22 cellular contexts compared by ENCODE assay signal in genomic region chr2:127713562-127713961, GRCh38. TPM values are rescaled to one million over a fixed set of nuclear protein-coding genes. Genes with fewer than 3 reads are reported as not detected.
"Had no signal": no experiment of that assay in that cellular context is flagged by ENCODE, and none has a peak within 500 bp of the region (broad histone marks: within the 10 kb centered on the region; RNA-seq: fewer than 3 reads in every experiment).

No MANE protein-coding gene starts in this region.

- FAIRE-seq: colon, endothelial cell of umbilical vein, frontal cortex, keratinocyte had no signal

- H3K4me1 ChIP-seq: parathyroid adenoma, prostate gland, transverse colon, vagina had no signal

- H3K9me3 Mint-ChIP-seq: mesothelial cell of epicardium; naive B cell; natural killer cell treated with Interleukin-12 subunit alpha and Interleukin-12 subunit beta and Interleukin-15 and Interleukin-18, amount 100 ng/mL, for 72 hours; neural crest cell; stimulated activated naive CD8-positive, alpha-beta T cell treated with anti-CD3 and anti-CD28 coated beads, Interleukin-15, amount 100 ng/mL, for 72 hours had no signal

- H3K27ac Mint-ChIP-seq: mesothelial cell of epicardium; natural killer cell treated with Interleukin-12 subunit alpha and Interleukin-12 subunit beta and Interleukin-15 and Interleukin-18, amount 100 ng/mL, for 72 hours had no signal

- H3K4me3 ChIP-seq: dorsolateral prefrontal cortex, mucosa of descending colon, prostate gland, right atrium auricular region, sigmoid colon, suprapubic skin, transverse colon, vagina had no signal

- H3K27me3 ChIP-seq: dorsolateral prefrontal cortex, right atrium auricular region, sigmoid colon, suprapubic skin, transverse colon, vagina had no signal

- H2AFZ ChIP-seq: parathyroid adenoma had no signal

- ATAC-seq: mucosa of descending colon; natural killer cell treated with Interleukin-12 subunit alpha and Interleukin-12 subunit beta and Interleukin-15 and Interleukin-18, amount 100 ng/mL, for 72 hours; stimulated activated naive CD8-positive, alpha-beta T cell treated with anti-CD3 and anti-CD28 coated beads, Interleukin-15, amount 100 ng/mL, for 72 hours had no signal

- DNase-seq: dorsolateral prefrontal cortex; effector CD4-positive, alpha-beta T cell; erythroblast; mesenchymal stem cell; mucosa of descending colon; naive B cell; sigmoid colon; stimulated activated naive CD4-positive, alpha-beta T cell; stimulated activated naive CD8-positive, alpha-beta T cell treated with anti-CD3 and anti-CD28 coated beads, Interleukin-15, amount 100 ng/mL, for 72 hours; transverse colon had no signal

- H3K27ac ChIP-seq: dorsolateral prefrontal cortex, parathyroid adenoma, prostate gland, right atrium auricular region, sigmoid colon, suprapubic skin, transverse colon, vagina had no signal

- H3K4me3 Mint-ChIP-seq: mesothelial cell of epicardium; naive B cell; natural killer cell treated with Interleukin-12 subunit alpha and Interleukin-12 subunit beta and Interleukin-15 and Interleukin-18, amount 100 ng/mL, for 72 hours; neural crest cell; stimulated activated naive CD8-positive, alpha-beta T cell treated with anti-CD3 and anti-CD28 coated beads, Interleukin-15, amount 100 ng/mL, for 72 hours had no signal

- H3K27me3 Mint-ChIP-seq: naive B cell; natural killer cell treated with Interleukin-12 subunit alpha and Interleukin-12 subunit beta and Interleukin-15 and Interleukin-18, amount 100 ng/mL, for 72 hours; stimulated activated naive CD8-positive, alpha-beta T cell treated with anti-CD3 and anti-CD28 coated beads, Interleukin-15, amount 100 ng/mL, for 72 hours had no signal

- H3K9ac ChIP-seq: parathyroid adenoma had no signal

- H3K4me1 Mint-ChIP-seq: mesothelial cell of epicardium; stimulated activated naive CD8-positive, alpha-beta T cell treated with anti-CD3 and anti-CD28 coated beads, Interleukin-15, amount 100 ng/mL, for 72 hours had no signal

- H3K9me3 ChIP-seq: mucosa of descending colon, prostate gland, right atrium auricular region, sigmoid colon, suprapubic skin, transverse colon, vagina had no signal

RNA-seq across cellular contexts. Expression of gene LIMS2, which starts 38.2 kb away (rescaled TPM):
- total RNA-seq: natural killer cell treated with Interleukin-12 subunit alpha and Interleukin-12 subunit beta and Interleukin-15 and Interleukin-18, amount 100 ng/mL, for 72 hours had no signal
- polyA plus RNA-seq: keratinocyte had no signal
